8 cellular contexts compared by ENCODE assay signal in the genomic region with DNA sequence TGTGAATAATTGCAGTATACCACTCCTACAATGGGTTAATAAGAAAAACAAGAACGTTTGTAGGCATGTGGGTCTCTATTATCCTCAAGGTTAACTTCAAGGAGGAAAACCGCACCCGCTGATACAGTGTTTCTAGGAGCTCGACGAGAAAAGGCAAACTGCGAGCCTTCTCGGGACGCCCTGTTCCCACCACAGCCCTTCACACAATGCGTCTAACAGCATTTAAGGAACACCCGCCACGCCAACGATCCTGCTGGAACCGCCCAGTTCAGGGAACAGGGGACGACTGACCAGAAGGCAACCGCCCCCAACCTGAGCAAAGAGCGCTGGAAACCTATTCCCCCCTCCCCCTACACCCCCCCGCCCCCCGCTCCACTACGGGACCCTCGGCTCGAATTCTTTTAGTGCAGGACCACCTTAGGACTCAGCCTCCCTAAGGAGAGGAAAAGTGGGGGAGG.
DNase-seq lines count a peak whose midpoint lies in the region; ATAC-seq and TF ChIP-seq lines count a peak whose summit lies in the region.

No MANE protein-coding gene starts in this region.

- H3K27me3 Mint-ChIP-seq in stimulated activated memory B cell treated with anti-CD40 and anti-IgM and Interleukin-4, amounts not matched to agents 10 μg/mL and 1 μg/mL and 100 μg/mL, for 72 hours, result no peaks in the 10 kb centered on the region

- POLR2A ChIA-PET in RWPE1 (lab: Yijun Ruan, JAX; ENCODE audit: low non-redundant PET), result interaction anchor here (1.2 kb wide), 1 partner anchor 41 kb away, joined by 3 read pairs; no protein-coding TSS in a partner anchor

- TF ChIP-seq CTCF in RWPE1 (conservative IDR thresholded peaks at IDR 0.05; ENCODE audit: low read depth), result no peak

- H3K9me3 Mint-ChIP-seq in stimulated activated memory B cell treated with anti-CD40 and anti-IgM and Interleukin-4, amounts not matched to agents 10 μg/mL and 1 μg/mL and 100 μg/mL, for 72 hours, result peaks cover 8% of the 10 kb centered on the region

- peak overlapping the region; percentile 96 for H3K27ac Mint-ChIP-seq in stimulated activated memory B cell treated with anti-CD40 and anti-IgM and Interleukin-4, amounts not matched to agents 10 μg/mL and 1 μg/mL and 100 μg/mL, for 72 hours

- CTCF ChIA-PET in RWPE1 (lab: Yijun Ruan, JAX), result interaction anchor here (1.4 kb wide), 1 partner anchor 21 kb away, joined by 6 read pairs; no protein-coding TSS in a partner anchor

- peaks cover 48% of the 10 kb centered on the region for H3K4me1 Mint-ChIP-seq in stimulated activated memory B cell treated with anti-CD40 and anti-IgM and Interleukin-4, amounts not matched to agents 10 μg/mL and 1 μg/mL and 100 μg/mL, for 72 hours

- H3K27ac ChIP-seq in RWPE1 (peak overlapping the region; percentile 99), caudate nucleus (ENCODE audit: low read depth, low read length) (peak overlapping the region; percentile 82)

- ATAC-seq in stimulated activated memory B cell treated with anti-CD40 and anti-IgM and Interleukin-4, amounts not matched to agents 10 μg/mL and 1 μg/mL and 100 μg/mL, for 72 hours, result no peak
- ATAC-seq in GM19328 (IDR thresholded peaks at IDR 0.05; ENCODE audit: unreplicated experiment), result no peak

- H3K4me3 Mint-ChIP-seq in stimulated activated memory B cell treated with anti-CD40 and anti-IgM and Interleukin-4, amounts not matched to agents 10 μg/mL and 1 μg/mL and 100 μg/mL, for 72 hours, result peak overlapping the region; percentile 99

- DNase-seq in activated gamma-delta T cell treated with Interleukin-2 at 50 U/mL for 16 hours, result peak; percentile 22
- DNase-seq in activated gamma-delta T cell (lab: John Stamatoyannopoulos, UW), result no peak
- no peak for DNase-seq in RWPE1 (ENCODE audit: low spot score)
- DNase-seq in caudate nucleus (lab: John Stamatoyannopoulos, UW), result peak in 23 of 61 donors; percentile 9 to 73 (median 48)
- peak; percentile 57 for DNase-seq in kidney tubule cell (ENCODE audit: low spot score)
- no peak for DNase-seq in epidermal melanocyte (ENCODE audit: insufficient read length, low spot score)

- peaks cover 38% of the 10 kb centered on the region for H3K36me3 Mint-ChIP-seq in stimulated activated memory B cell treated with anti-CD40 and anti-IgM and Interleukin-4, amounts not matched to agents 10 μg/mL and 1 μg/mL and 100 μg/mL, for 72 hours

Comparison
In these comparisons a context has a peak if more than half of its experiments do, and no peak if none do; other contexts are left out.
1. DNase-seq: peak in activated gamma-delta T cell treated with Interleukin-2 at 50 U/mL for 16 hours (single experiment) and kidney tubule cell (single experiment); none in activated gamma-delta T cell (single experiment), RWPE1 (single experiment) and epidermal melanocyte (single experiment).